In the genomic region with DNA sequence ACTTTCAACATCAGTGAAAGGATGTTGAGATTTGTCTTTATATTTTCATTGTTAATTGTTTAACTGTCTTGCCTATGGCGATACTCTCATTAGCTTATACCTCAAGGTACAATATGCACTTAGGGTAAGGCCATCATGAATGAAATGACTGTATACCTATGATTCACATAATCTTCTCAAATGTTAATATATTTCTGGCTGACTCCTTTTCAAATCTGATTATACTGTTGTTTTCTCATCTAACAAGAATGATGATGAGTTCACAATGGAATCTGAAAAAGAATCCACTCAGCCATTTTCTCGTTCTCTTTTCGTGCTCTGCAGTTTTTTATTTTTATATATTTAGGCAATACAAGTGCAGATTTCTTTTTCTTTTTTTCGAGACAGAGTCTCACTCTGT, we compare ENCODE assay signal across 11 cellular contexts.
DNase-seq lines count a peak whose midpoint lies in the region; ATAC-seq, FAIRE-seq and TF ChIP-seq lines count a peak whose summit lies in the region.
"Had no signal": no experiment of that assay in that cellular context is flagged by ENCODE, and none has a peak within 500 bp of the region (broad histone marks: within the 10 kb centered on the region; RNA-seq: fewer than 3 reads in every experiment).

No MANE protein-coding gene starts in this region.

- dilution Hi-C loops in keratinocyte (cut with MboI; ENCODE audit: extremely low pct_ligation_motif_present, low sequenced_read_pairs), result no loop called here

- H3K27me3 ChIP-seq in BJ (ENCODE audit: control insufficient read depth, insufficient read depth, low read length) (no peaks in the 10 kb centered on the region), keratinocyte (ENCODE audit: control insufficient read depth, extremely low read depth, insufficient read depth, low read length) (no peaks in the 10 kb centered on the region)
- H3K27me3 ChIP-seq: SJCRH30 had no signal

- H3K36me3 ChIP-seq in BJ (ENCODE audit: control insufficient read depth, insufficient read depth, low read length) (no peaks in the 10 kb centered on the region), keratinocyte (ENCODE audit: control insufficient read depth in 2 of 2, extremely low read depth in 1 of 2, insufficient read depth in 2 of 2, low read length in 2 of 2) (no peaks in the 10 kb centered on the region)
- H3K36me3 ChIP-seq: SJCRH30 had no signal

- no peak overlapping the region for H3K4me2 ChIP-seq in keratinocyte (ENCODE audit: control insufficient read depth, extremely low read depth, insufficient read depth, low read depth, low read length)

- ATAC-seq in GM21526 (IDR thresholded peaks at IDR 0.05; ENCODE audit: low FRiP score, unreplicated experiment) (no peak), HG02798 (IDR thresholded peaks at IDR 0.05; ENCODE audit: poor library complexity, unreplicated experiment) (no peak)

- FAIRE-seq in HTR-8/SVneo (lab: Jason Lieb, UNC) (peak; percentile 67), keratinocyte (lab: Jason Lieb, UNC) (peak; percentile 83)

- H4K20me1 ChIP-seq in keratinocyte (ENCODE audit: control insufficient read depth, extremely low read depth, insufficient read depth, low read length), result no peaks in the 10 kb centered on the region

- H2AFZ ChIP-seq in keratinocyte (ENCODE audit: control insufficient read depth, low read length), result no peak overlapping the region

- POLR2A ChIA-PET in BJ (lab: Charles Lee), result no interaction called here

- no peaks in the 10 kb centered on the region for H3K9me3 ChIP-seq in keratinocyte (ENCODE audit: control insufficient read depth, low read depth, low read length)
- H3K9me3 ChIP-seq: SJCRH30 had no signal

- H3K4me3 ChIP-seq in BJ (ENCODE audit: low read depth, low read length), result no peak overlapping the region
- H3K4me3 ChIP-seq in astrocyte of the spinal cord (ENCODE audit: low read depth, low read length), result no peak overlapping the region
- no peak overlapping the region for H3K4me3 ChIP-seq in keratinocyte (ENCODE audit: control insufficient read depth in 2 of 3, extremely low read depth in 1 of 3, insufficient read depth in 2 of 3, low read depth in 1 of 3, low read length in 3 of 3)
- H3K4me3 ChIP-seq: lung, SJCRH30 had no signal

- TF ChIP-seq CTCF in BJ (IDR thresholded peaks at IDR 0.05; ENCODE audit: insufficient read depth, low read depth, low read length) (no peak), astrocyte of the spinal cord (IDR thresholded peaks at IDR 0.05; ENCODE audit: low read depth, low read length) (no peak), keratinocyte (optimal IDR thresholded peaks at IDR 0.05 in 1 of 3, IDR thresholded peaks at IDR 0.05 in 1 of 3, conservative IDR thresholded peaks at IDR 0.05 in 1 of 3; ENCODE audit: extremely low read depth in 1 of 3, insufficient read depth in 2 of 3, low read length in 3 of 3) (no peak)

- H3K9me1 ChIP-seq in keratinocyte (ENCODE audit: control insufficient read depth, extremely low read depth, insufficient read depth, low read length), result no peaks in the 10 kb centered on the region

- peak; percentile 67 for DNase-seq in BJ (ENCODE audit: low read depth)
- DNase-seq in HTR-8/SVneo (ENCODE audit: insufficient read length, low spot score), result peak; percentile 38
- peak; percentile 70 for DNase-seq in astrocyte of the spinal cord (ENCODE audit: low read depth, low spot score)
- DNase-seq in keratinocyte (ENCODE audit: low read depth, low spot score), result no peak
- DNase-seq in LoVo (ENCODE audit: low spot score), result no peak
- DNase-seq in NCI-H1694 (lab: John Stamatoyannopoulos, UW), result no peak

- in situ Hi-C loops in astrocyte of the spinal cord (cut with HindIII; ENCODE audit: low sequenced_read_pairs), result no loop called here

- peak overlapping the region; percentile 82 for H3K27ac ChIP-seq in keratinocyte (ENCODE audit: control insufficient read depth, insufficient read depth, low read length)
- H3K27ac ChIP-seq: C4-2B, SJCRH30 had no signal

- H3K9ac ChIP-seq in keratinocyte (ENCODE audit: control insufficient read depth, extremely low read depth, insufficient read depth, low read length), result no peak overlapping the region

- H3K4me1 ChIP-seq in keratinocyte (ENCODE audit: control insufficient read depth, extremely low read depth, insufficient read depth, low read length), result peaks cover 14% of the 10 kb centered on the region

- CTCF ChIA-PET in BJ (lab: Yijun Ruan, JAX), result interaction anchor here (1.1 to 1.4 kb wide), 2 partner anchors 9 to 45 kb away, joined by 3 to 4 read pairs; no protein-coding TSS in a partner anchor

- no peaks in the 10 kb centered on the region for H3K79me2 ChIP-seq in keratinocyte (ENCODE audit: control insufficient read depth, insufficient read depth, low read length)

Comparison
In these comparisons a context has a peak if more than half of its experiments do, and no peak if none do; other contexts are left out.
1. DNase-seq: peak in BJ (single experiment), HTR-8/SVneo (single experiment) and astrocyte of the spinal cord (single experiment); none in keratinocyte (single experiment), LoVo (single experiment) and NCI-H1694 (single experiment).